Comparison of ENCODE assay signal across 18 cellular contexts in genomic region chr9:81526587-81526986, GRCh38.
A peak's percentile ranks its signal among the peaks of the same experiment; 100 is the strongest.
DNase-seq lines count a peak whose midpoint lies in the region; ATAC-seq and TF ChIP-seq lines count a peak whose summit lies in the region.
"Had no signal": no experiment of that assay in that cellular context is flagged by ENCODE, and none has a peak within 500 bp of the region (broad histone marks: within the 10 kb centered on the region; RNA-seq: fewer than 3 reads in every experiment).

No MANE protein-coding gene starts in this region.

- CTCF ChIA-PET in IMR-90 (lab: Yijun Ruan, JAX), result interaction anchor here (0.6 to 1.0 kb wide), 3 partner anchors 61 to 1073 kb away, joined by 3 read pairs; no protein-coding TSS in a partner anchor

- H2AFZ ChIP-seq in IMR-90 (replicated peaks; ENCODE audit: low read length, poor library complexity), result peak overlapping the region; percentile 55

- no peak for TF ChIP-seq EP300 in tibial nerve (IDR thresholded peaks at IDR 0.05)

- no peak overlapping the region for H3K4me3 Mint-ChIP-seq in chondrocyte (ENCODE audit: unreplicated experiment)
- H3K4me3 Mint-ChIP-seq: activated naive CD8-positive, alpha-beta T cell treated with anti-CD3 and anti-CD28 coated beads, Interleukin-2, amount 50 U/mL, for 24 hours; CD4-positive, CD25-positive, alpha-beta regulatory T cell had no signal

- peaks cover 1% of the 10 kb centered on the region for H3K36me3 Mint-ChIP-seq in chondrocyte (ENCODE audit: low read depth)
- H3K36me3 Mint-ChIP-seq: CD4-positive, CD25-positive, alpha-beta regulatory T cell had no signal

- H3K4me1 ChIP-seq in IMR-90 (ENCODE audit: control insufficient read depth, insufficient read depth, low read length) (peaks cover 2% of the 10 kb centered on the region; the same call in 1 of the 2 replicates), tibial nerve (peaks cover 0 to 5% (median 0%) of the 10 kb centered on the region in 4 donors)

- no peaks in the 10 kb centered on the region for H3K9me3 ChIP-seq in IMR-90 (ENCODE audit: control insufficient read depth, insufficient read depth, low read length)
- no peaks in the 10 kb centered on the region for H3K9me3 ChIP-seq in tibial nerve
- H3K9me3 ChIP-seq: spleen had no signal

- H4K20me1 ChIP-seq in IMR-90 (ENCODE audit: insufficient read depth, low read length), result no peaks in the 10 kb centered on the region

- H2AK5ac ChIP-seq in IMR-90 (ENCODE audit: low read depth, low read length), result 0 out of 2 replicates have a peak overlapping the region, but pooled peaks have one; percentile 15

- H4K5ac ChIP-seq in IMR-90 (ENCODE audit: low read depth, low read length), result 0 out of 2 replicates have a peak overlapping the region, but pooled peaks have one; percentile 1

- no peak for TF ChIP-seq RAD21 in IMR-90 (IDR thresholded peaks at IDR 0.05; ENCODE audit: low read length)

- dilution Hi-C loops in IMR-90 (cut with HindIII; ENCODE audit: low sequenced_read_pairs, unreplicated experiment), result no loop called here

- no peaks in the 10 kb centered on the region for H3K79me1 ChIP-seq in IMR-90 (ENCODE audit: low read depth in 1 of 2, low read length in 2 of 2)

- H3K4me3 ChIP-seq in AG10803 (ENCODE audit: low read length) (no peak overlapping the region), IMR-90 (ENCODE audit: insufficient read depth, low read depth, low read length) (no peak overlapping the region), tibial nerve (no peak overlapping the region)
- H3K4me3 ChIP-seq: coronary artery, SJSA1, spleen had no signal

- POLR2A ChIA-PET in IMR-90 (lab: Charles Lee; ENCODE audit: unreplicated experiment), result interaction anchor here (0.6 kb wide), 1 partner anchor 321 kb away, joined by 5 read pairs; no protein-coding TSS in a partner anchor

- peak overlapping the region; percentile 62; the same call in 1 of the 2 replicates for H2BK20ac ChIP-seq in IMR-90 (ENCODE audit: low read depth, low read length)

- no peak overlapping the region for H3K56ac ChIP-seq in IMR-90 (ENCODE audit: extremely low read depth, insufficient read depth, low read length)

- TF ChIP-seq POLR2A in IMR-90 (IDR thresholded peaks at IDR 0.05; ENCODE audit: low read depth, low read length), result no peak
- no peak for TF ChIP-seq POLR2A in tibial nerve (IDR thresholded peaks at IDR 0.05)

- peak overlapping the region; percentile 47; the same call in 1 of the 3 replicates for H2BK15ac ChIP-seq in IMR-90 (ENCODE audit: low read depth, low read length)

- H3K27ac Mint-ChIP-seq in chondrocyte (ENCODE audit: unreplicated experiment), result peak overlapping the region; percentile 50
- H3K27ac Mint-ChIP-seq: activated naive CD8-positive, alpha-beta T cell treated with anti-CD3 and anti-CD28 coated beads, Interleukin-2, amount 50 U/mL, for 24 hours; CD4-positive, CD25-positive, alpha-beta regulatory T cell had no signal

- H2BK5ac ChIP-seq in IMR-90 (ENCODE audit: low read depth, low read length, poor library complexity, severe bottlenecking), result peak overlapping the region; percentile 31

- peaks cover 24% of the 10 kb centered on the region for H3K4me1 Mint-ChIP-seq in chondrocyte (ENCODE audit: low read depth)
- H3K4me1 Mint-ChIP-seq: activated naive CD8-positive, alpha-beta T cell treated with anti-CD3 and anti-CD28 coated beads, Interleukin-2, amount 50 U/mL, for 24 hours; CD4-positive, CD25-positive, alpha-beta regulatory T cell had no signal

- ATAC-seq in IMR-90 (ENCODE audit: low read depth), result peak; percentile 79
- ATAC-seq in HG02973 (IDR thresholded peaks at IDR 0.05; ENCODE audit: unreplicated experiment), result no peak
- ATAC-seq: activated naive CD8-positive, alpha-beta T cell treated with anti-CD3 and anti-CD28 coated beads, Interleukin-2, amount 50 U/mL, for 24 hours had no signal

- H3K27me3 ChIP-seq in IMR-90 (ENCODE audit: control insufficient read depth, insufficient read depth, low read length) (no peaks in the 10 kb centered on the region), tibial nerve (no peaks in the 10 kb centered on the region)
- H3K27me3 ChIP-seq: SJSA1, spleen had no signal

- no peak overlapping the region for H3K9ac ChIP-seq in IMR-90 (ENCODE audit: low read depth, low read length)

- H3K14ac ChIP-seq in IMR-90 (replicated peaks; ENCODE audit: low read depth, low read length), result peak overlapping the region; percentile 49; the same call in 1 of the 2 replicates

- H3K18ac ChIP-seq in IMR-90 (ENCODE audit: low read depth, low read length), result peak overlapping the region; percentile 16; the same call in 1 of the 2 replicates

- H4K8ac ChIP-seq in IMR-90 (ENCODE audit: low read depth in 2 of 2, low read length in 2 of 2), result peak overlapping the region in 1 of 2 experiments; percentile 28; a peak in 1 of 4 replicates

- in situ Hi-C loops in IMR-90 (cut with MboI; ENCODE audit: low sequenced_read_pairs), result loop anchor here (25.0 kb wide), 1 partner anchor 1086 kb away; no protein-coding TSS in a partner anchor

- no peaks in the 10 kb centered on the region for H3K27me3 Mint-ChIP-seq in chondrocyte (ENCODE audit: low read depth)
- H3K27me3 Mint-ChIP-seq: CD4-positive, CD25-positive, alpha-beta regulatory T cell had no signal

- no peaks in the 10 kb centered on the region for H3K9me3 Mint-ChIP-seq in chondrocyte (ENCODE audit: low read depth)
- H3K9me3 Mint-ChIP-seq: activated naive CD8-positive, alpha-beta T cell treated with anti-CD3 and anti-CD28 coated beads, Interleukin-2, amount 50 U/mL, for 24 hours had no signal

- TF ChIP-seq CTCF in AG10803 (conservative IDR thresholded peaks at IDR 0.05; ENCODE audit: low read length), result no peak
- TF ChIP-seq CTCF in IMR-90 (conservative IDR thresholded peaks at IDR 0.05; ENCODE audit: low read depth, low read length), result no peak
- no peak for TF ChIP-seq CTCF in chondrocyte (IDR thresholded peaks at IDR 0.05)
- no peak for TF ChIP-seq CTCF in tibial nerve (IDR thresholded peaks at IDR 0.05)

- 0 out of 2 replicates have a peak overlapping the region, but pooled peaks have one; percentile 14 for H2BK120ac ChIP-seq in IMR-90 (ENCODE audit: low read depth, low read length)

- H2AK9ac ChIP-seq in IMR-90 (replicated peaks; ENCODE audit: low read depth, low read length, poor library complexity), result no peak overlapping the region

- H3K36me3 ChIP-seq in IMR-90 (ENCODE audit: control insufficient read depth, insufficient read depth, low read length) (no peaks in the 10 kb centered on the region), tibial nerve (no peaks in the 10 kb centered on the region)
- H3K36me3 ChIP-seq: SJSA1, spleen had no signal

- H3K4ac ChIP-seq in IMR-90 (ENCODE audit: low read depth, low read length), result no peak overlapping the region

- H3K27ac ChIP-seq in IMR-90 (ENCODE audit: insufficient read depth, low read length) (no peak overlapping the region), tibial nerve (no peak overlapping the region)
- H3K27ac ChIP-seq: coronary artery, SJSA1, spleen had no signal

- H3K4me2 ChIP-seq in IMR-90 (ENCODE audit: low read depth, low read length), result no peak overlapping the region

- DNase-seq in AG10803 (ENCODE audit: low read depth) (peak; percentile 69), IMR-90 (peak; percentile 93), chondrocyte (ENCODE audit: low spot score) (no peak), myocyte (ENCODE audit: low read depth) (peak; percentile 76), NCI-H69 (lab: John Stamatoyannopoulos, UW) (no peak), tibial nerve (ENCODE audit: low spot score in 2 of 2) (no peak)
- no peak for DNase-seq in effector CD4-positive, alpha-beta T cell
- DNase-seq: activated CD4-positive, alpha-beta T cell treated with anti-CD3 and anti-CD28 coated beads, Interleukin-2, amount 50 U/mL, for 1 hour; activated naive CD8-positive, alpha-beta T cell treated with anti-CD3 and anti-CD28 coated beads, Interleukin-2, amount 50 U/mL, for 24 hours; activated T-cell treated with anti-CD3 and anti-CD28 coated beads, Interleukin-2, amount 50 U/mL, for 1 hour; CD4-positive, CD25-positive, alpha-beta regulatory T cell; GF-D8; NCI-H2171; occipital lobe; spleen had no signal

- 0 out of 2 replicates have a peak, but pooled peaks cover 3% of the 10 kb centered on the region for H3K9me1 ChIP-seq in IMR-90 (ENCODE audit: insufficient read depth, low read length)

- H3K23ac ChIP-seq in IMR-90 (ENCODE audit: low read depth, low read length), result no peak overlapping the region

- no peak overlapping the region for H4K91ac ChIP-seq in IMR-90 (ENCODE audit: insufficient read depth, low read depth, low read length)

- BruUV-seq in IMR-90 (replicated peaks; lab: Mats Ljungman, UMichigan), result no TSS peak

- intact Hi-C loops in IMR-90 (cut with micrococcal nuclease), result loop anchor here (10.0 kb wide), 2 partner anchors 318 to 1078 kb away; no protein-coding TSS in a partner anchor

- 64% methylated on average over 2 of the region's 2 CpGs; no CpG with 5 or more reads in 1 of the 2 experiments for WGBS in IMR-90 (ENCODE audit: extremely low coverage in 2 of 2, insufficient read length in 1 of 2), 2 experiments
- 68 to 72% methylated on average over 2 of the region's 2 CpGs for WGBS in tibial nerve, 2 donors

TF ChIP-seq in IMR-90, 13 proteins besides CTCF, POLR2A, EP300 and RAD21:
- no peak for TF ChIP-seq MXI1 (IDR thresholded peaks at IDR 0.05; ENCODE audit: borderline replicate concordance, low read depth, low read length)
- no peak for TF ChIP-seq CHD1 (IDR thresholded peaks at IDR 0.05; ENCODE audit: low read depth, low read length)
- no peak for TF ChIP-seq NFE2L2 (IDR thresholded peaks at IDR 0.05; ENCODE audit: low read depth, low read length)
- TF ChIP-seq FOS (IDR thresholded peaks at IDR 0.05; ENCODE audit: low read depth, low read length), result no peak
- TF ChIP-seq BHLHE40 (IDR thresholded peaks at IDR 0.05; ENCODE audit: low read depth, low read length), result no peak
- TF ChIP-seq ELK1 (IDR thresholded peaks at IDR 0.05; ENCODE audit: borderline replicate concordance, low read depth, low read length), result no peak
- TF ChIP-seq CEBPB (IDR thresholded peaks at IDR 0.05; ENCODE audit: low read depth, low read length), result no peak

Comparison
In these comparisons a context has a peak if more than half of its experiments do, and no peak if none do; other contexts are left out.
1. DNase-seq: peak in AG10803 (single experiment), IMR-90 (single experiment) and myocyte (single experiment); none in chondrocyte (single experiment), NCI-H69 (single experiment), tibial nerve (0 of 2) and effector CD4-positive, alpha-beta T cell (single experiment).